Comparison of ENCODE assay signal across 1 cellular context in the genomic region with DNA sequence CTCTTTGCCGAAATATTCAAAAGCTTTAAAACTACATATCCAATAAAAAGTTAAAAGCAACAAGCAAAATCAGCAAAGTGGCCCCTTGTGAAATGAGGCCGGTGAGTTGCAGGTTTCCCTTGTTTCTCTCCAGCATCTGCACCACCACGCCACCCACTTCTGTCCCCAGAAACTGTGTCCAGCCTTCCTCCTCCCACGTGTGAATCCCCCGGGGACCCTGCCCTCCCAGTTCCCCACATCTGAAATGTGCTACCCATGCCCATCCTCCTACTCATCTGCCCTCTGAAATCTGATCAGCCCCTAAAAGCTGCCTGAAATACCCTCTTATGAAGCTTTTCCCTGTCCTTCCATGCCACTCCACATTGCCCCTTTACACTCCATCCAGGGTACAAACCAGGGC.
TF ChIP-seq lines count a peak whose summit lies in the region.

No MANE protein-coding gene starts in this region.

TF ChIP-seq in H1, 55 proteins besides CTCF, POLR2A, EP300 and RAD21:
- TF ChIP-seq SUZ12 (IDR thresholded peaks at IDR 0.05; ENCODE audit: low read length) (no peak), RNF2 (IDR thresholded peaks at IDR 0.05; ENCODE audit: borderline replicate concordance, low read depth, low read length, missing control alignments, poor library complexity, severe bottlenecking) (no peak)
TF ChIP-seq in H1: peak in this region for 0.
